ENCODE assay signal across 1 cellular context in the genomic region with DNA sequence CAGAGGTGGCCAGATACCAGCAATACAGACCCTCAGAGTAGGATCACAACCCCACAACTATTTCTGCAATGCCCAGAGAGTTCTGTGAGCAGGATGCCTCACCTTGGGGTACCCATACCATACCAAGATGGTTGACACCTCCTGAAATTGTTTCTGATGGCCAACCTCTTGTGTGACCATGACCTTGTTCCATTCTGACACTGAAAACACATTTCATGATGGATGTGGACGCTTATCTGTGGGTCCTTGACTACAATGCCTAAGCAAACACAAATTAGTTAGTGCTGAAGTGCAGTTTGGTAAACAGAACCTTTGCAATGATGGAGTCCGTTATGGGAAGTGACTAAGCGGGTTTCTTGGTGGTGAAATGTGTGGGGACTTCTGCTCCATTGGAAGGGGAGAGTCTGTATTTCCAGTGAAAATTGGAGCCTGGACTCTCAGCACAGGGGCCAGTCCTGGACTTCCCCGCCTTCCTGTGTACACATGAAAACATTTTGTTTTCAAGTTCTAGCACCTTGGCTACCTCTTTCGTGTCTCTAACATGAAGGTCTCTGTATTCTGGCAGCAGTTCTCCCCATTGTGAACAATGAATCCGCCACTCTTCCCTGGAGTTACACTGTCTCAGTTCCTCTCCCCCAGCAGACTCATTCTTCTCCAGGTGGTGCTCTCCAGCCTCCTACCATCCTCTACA.
TF ChIP-seq lines count a peak whose summit lies in the region.

No MANE protein-coding gene starts in this region.

TF ChIP-seq in HepG2, 621 proteins besides CTCF, POLR2A, EP300 and RAD21 (continued from another document and continues in another):
- TF ChIP-seq MTF2 (CRISPR knock-in tag; IDR thresholded peaks at IDR 0.05; ENCODE audit: borderline replicate concordance): no peak
- no peak; the same call in 1 of the 2 replicates for TF ChIP-seq EED (CRISPR knock-in tag; IDR thresholded peaks at IDR 0.05)
- TF ChIP-seq, protein P1, sequence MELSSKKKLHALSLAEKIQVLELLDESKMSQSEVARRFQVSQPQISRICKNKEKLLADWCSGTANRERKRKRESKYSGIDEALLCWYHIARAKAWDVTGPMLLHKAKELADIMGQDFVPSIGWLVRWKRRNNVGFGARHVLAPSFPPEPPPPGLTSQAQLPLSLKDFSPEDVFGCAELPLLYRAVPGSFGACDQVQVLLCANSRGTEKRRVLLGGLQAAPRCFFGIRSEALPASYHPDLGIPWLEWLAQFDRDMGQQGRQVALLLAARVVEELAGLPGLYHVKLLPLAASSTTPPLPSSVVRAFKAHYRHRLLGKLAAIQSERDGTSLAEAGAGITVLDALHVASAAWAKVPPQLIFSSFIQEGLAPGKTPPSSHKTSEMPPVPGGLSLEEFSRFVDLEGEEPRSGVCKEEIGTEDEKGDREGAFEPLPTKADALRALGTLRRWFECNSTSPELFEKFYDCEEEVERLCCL (CRISPR knock-in tag; IDR thresholded peaks at IDR 0.05; ENCODE audit: borderline replicate concordance): peak; percentile 71; the same call in 1 of the 2 replicates
- TF ChIP-seq, protein P2, sequence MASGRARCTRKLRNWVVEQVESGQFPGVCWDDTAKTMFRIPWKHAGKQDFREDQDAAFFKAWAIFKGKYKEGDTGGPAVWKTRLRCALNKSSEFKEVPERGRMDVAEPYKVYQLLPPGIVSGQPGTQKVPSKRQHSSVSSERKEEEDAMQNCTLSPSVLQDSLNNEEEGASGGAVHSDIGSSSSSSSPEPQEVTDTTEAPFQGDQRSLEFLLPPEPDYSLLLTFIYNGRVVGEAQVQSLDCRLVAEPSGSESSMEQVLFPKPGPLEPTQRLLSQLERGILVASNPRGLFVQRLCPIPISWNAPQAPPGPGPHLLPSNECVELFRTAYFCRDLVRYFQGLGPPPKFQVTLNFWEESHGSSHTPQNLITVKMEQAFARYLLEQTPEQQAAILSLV (CRISPR knock-in tag; IDR thresholded peaks at IDR 0.05; ENCODE audit: borderline replicate concordance): no peak
- TF ChIP-seq ZNF768 (CRISPR knock-in tag; IDR thresholded peaks at IDR 0.05): no peak
- TF ChIP-seq MXD4 (CRISPR knock-in tag; IDR thresholded peaks at IDR 0.05): 0 out of 2 replicates have a peak, but pooled peaks have one; percentile 59
- TF ChIP-seq PHB2 (IDR thresholded peaks at IDR 0.05; ENCODE audit: partially characterized antibody): no peak
- no peak; the same call in 1 of the 2 replicates for TF ChIP-seq ZNF724P (CRISPR knock-in tag; IDR thresholded peaks at IDR 0.05; ENCODE audit: borderline replicate concordance)
- no peak for TF ChIP-seq EZH2 (conservative IDR thresholded peaks at IDR 0.05; ENCODE audit: low read depth, low read length)
- TF ChIP-seq MED8 (CRISPR knock-in tag; IDR thresholded peaks at IDR 0.05; ENCODE audit: insufficient replicate concordance): peak; percentile 99
- TF ChIP-seq, protein P3, sequence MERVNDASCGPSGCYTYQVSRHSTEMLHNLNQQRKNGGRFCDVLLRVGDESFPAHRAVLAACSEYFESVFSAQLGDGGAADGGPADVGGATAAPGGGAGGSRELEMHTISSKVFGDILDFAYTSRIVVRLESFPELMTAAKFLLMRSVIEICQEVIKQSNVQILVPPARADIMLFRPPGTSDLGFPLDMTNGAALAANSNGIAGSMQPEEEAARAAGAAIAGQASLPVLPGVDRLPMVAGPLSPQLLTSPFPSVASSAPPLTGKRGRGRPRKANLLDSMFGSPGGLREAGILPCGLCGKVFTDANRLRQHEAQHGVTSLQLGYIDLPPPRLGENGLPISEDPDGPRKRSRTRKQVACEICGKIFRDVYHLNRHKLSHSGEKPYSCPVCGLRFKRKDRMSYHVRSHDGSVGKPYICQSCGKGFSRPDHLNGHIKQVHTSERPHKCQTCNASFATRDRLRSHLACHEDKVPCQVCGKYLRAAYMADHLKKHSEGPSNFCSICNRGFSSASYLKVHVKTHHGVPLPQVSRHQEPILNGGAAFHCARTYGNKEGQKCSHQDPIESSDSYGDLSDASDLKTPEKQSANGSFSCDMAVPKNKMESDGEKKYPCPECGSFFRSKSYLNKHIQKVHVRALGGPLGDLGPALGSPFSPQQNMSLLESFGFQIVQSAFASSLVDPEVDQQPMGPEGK (CRISPR knock-in tag; IDR thresholded peaks at IDR 0.05): peak; percentile 93
- peak; percentile 69; the same call in 1 of the 2 replicates for TF ChIP-seq CEBPB (IDR thresholded peaks at IDR 0.05; ENCODE audit: borderline replicate concordance, low read depth, low read length)
- TF ChIP-seq GATAD1 (CRISPR knock-in tag; IDR thresholded peaks at IDR 0.05): peak; percentile 82
- TF ChIP-seq KLF16 (CRISPR knock-in tag; IDR thresholded peaks at IDR 0.05): peak in 1 of 2 experiments; percentile 95; a peak in 2 of 4 replicates
- TF ChIP-seq NR2F2 (IDR thresholded peaks at IDR 0.05; ENCODE audit: borderline replicate concordance, low read depth): peak; percentile 96
- peak; percentile 78; the same call in 1 of the 2 replicates for TF ChIP-seq JUND (CRISPR knock-in tag; IDR thresholded peaks at IDR 0.05)
- TF ChIP-seq, protein P4, sequence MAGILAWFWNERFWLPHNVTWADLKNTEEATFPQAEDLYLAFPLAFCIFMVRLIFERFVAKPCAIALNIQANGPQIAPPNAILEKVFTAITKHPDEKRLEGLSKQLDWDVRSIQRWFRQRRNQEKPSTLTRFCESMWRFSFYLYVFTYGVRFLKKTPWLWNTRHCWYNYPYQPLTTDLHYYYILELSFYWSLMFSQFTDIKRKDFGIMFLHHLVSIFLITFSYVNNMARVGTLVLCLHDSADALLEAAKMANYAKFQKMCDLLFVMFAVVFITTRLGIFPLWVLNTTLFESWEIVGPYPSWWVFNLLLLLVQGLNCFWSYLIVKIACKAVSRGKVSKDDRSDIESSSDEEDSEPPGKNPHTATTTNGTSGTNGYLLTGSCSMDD (CRISPR knock-in tag; IDR thresholded peaks at IDR 0.05): no peak
- TF ChIP-seq ZNF572 (CRISPR knock-in tag; IDR thresholded peaks at IDR 0.05): no peak
- peak; percentile 91 for TF ChIP-seq ZSCAN29 (CRISPR knock-in tag; conservative IDR thresholded peaks at IDR 0.05)
- peak; percentile 63; the same call in 1 of the 2 replicates for TF ChIP-seq ZNF589 (CRISPR knock-in tag; conservative IDR thresholded peaks at IDR 0.05)
- TF ChIP-seq SAP130 (CRISPR knock-in tag; IDR thresholded peaks at IDR 0.05; ENCODE audit: low read depth): peak; percentile 91
- peak; percentile 99 for TF ChIP-seq NCOA1 (CRISPR knock-in tag; IDR thresholded peaks at IDR 0.05)
- TF ChIP-seq THYN1 (CRISPR knock-in tag; IDR thresholded peaks at IDR 0.05; ENCODE audit: borderline replicate concordance, low read depth): no peak
- TF ChIP-seq ZNF616 (CRISPR knock-in tag; IDR thresholded peaks at IDR 0.05; ENCODE audit: low read depth): no peak
- TF ChIP-seq, protein P5, sequence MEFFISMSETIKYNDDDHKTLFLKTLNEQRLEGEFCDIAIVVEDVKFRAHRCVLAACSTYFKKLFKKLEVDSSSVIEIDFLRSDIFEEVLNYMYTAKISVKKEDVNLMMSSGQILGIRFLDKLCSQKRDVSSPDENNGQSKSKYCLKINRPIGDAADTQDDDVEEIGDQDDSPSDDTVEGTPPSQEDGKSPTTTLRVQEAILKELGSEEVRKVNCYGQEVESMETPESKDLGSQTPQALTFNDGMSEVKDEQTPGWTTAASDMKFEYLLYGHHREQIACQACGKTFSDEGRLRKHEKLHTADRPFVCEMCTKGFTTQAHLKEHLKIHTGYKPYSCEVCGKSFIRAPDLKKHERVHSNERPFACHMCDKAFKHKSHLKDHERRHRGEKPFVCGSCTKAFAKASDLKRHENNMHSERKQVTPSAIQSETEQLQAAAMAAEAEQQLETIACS (CRISPR knock-in tag; IDR thresholded peaks at IDR 0.05): no peak
- TF ChIP-seq ERF (CRISPR knock-in tag; IDR thresholded peaks at IDR 0.05): peak; percentile 64
- TF ChIP-seq, protein P6, sequence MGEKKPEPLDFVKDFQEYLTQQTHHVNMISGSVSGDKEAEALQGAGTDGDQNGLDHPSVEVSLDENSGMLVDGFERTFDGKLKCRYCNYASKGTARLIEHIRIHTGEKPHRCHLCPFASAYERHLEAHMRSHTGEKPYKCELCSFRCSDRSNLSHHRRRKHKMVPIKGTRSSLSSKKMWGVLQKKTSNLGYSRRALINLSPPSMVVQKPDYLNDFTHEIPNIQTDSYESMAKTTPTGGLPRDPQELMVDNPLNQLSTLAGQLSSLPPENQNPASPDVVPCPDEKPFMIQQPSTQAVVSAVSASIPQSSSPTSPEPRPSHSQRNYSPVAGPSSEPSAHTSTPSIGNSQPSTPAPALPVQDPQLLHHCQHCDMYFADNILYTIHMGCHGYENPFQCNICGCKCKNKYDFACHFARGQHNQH (CRISPR knock-in tag; IDR thresholded peaks at IDR 0.05): peak; percentile 89; the same call in 1 of the 2 replicates
- TF ChIP-seq, protein P7, sequence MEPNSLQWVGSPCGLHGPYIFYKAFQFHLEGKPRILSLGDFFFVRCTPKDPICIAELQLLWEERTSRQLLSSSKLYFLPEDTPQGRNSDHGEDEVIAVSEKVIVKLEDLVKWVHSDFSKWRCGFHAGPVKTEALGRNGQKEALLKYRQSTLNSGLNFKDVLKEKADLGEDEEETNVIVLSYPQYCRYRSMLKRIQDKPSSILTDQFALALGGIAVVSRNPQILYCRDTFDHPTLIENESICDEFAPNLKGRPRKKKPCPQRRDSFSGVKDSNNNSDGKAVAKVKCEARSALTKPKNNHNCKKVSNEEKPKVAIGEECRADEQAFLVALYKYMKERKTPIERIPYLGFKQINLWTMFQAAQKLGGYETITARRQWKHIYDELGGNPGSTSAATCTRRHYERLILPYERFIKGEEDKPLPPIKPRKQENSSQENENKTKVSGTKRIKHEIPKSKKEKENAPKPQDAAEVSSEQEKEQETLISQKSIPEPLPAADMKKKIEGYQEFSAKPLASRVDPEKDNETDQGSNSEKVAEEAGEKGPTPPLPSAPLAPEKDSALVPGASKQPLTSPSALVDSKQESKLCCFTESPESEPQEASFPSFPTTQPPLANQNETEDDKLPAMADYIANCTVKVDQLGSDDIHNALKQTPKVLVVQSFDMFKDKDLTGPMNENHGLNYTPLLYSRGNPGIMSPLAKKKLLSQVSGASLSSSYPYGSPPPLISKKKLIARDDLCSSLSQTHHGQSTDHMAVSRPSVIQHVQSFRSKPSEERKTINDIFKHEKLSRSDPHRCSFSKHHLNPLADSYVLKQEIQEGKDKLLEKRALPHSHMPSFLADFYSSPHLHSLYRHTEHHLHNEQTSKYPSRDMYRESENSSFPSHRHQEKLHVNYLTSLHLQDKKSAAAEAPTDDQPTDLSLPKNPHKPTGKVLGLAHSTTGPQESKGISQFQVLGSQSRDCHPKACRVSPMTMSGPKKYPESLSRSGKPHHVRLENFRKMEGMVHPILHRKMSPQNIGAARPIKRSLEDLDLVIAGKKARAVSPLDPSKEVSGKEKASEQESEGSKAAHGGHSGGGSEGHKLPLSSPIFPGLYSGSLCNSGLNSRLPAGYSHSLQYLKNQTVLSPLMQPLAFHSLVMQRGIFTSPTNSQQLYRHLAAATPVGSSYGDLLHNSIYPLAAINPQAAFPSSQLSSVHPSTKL (CRISPR knock-in tag; IDR thresholded peaks at IDR 0.05): peak; percentile 99
- peak; percentile 98 for TF ChIP-seq KDM6A (CRISPR knock-in tag; IDR thresholded peaks at IDR 0.05; ENCODE audit: low read depth)
- TF ChIP-seq PHF20 (CRISPR knock-in tag; IDR thresholded peaks at IDR 0.05): no peak
- TF ChIP-seq ZBTB20 (CRISPR knock-in tag; IDR thresholded peaks at IDR 0.05; ENCODE audit: borderline replicate concordance, low read depth): peak; percentile 83
- TF ChIP-seq ZNF569 (CRISPR knock-in tag; IDR thresholded peaks at IDR 0.05; ENCODE audit: borderline replicate concordance): peak; percentile 32; the same call in 1 of the 2 replicates
- TF ChIP-seq, protein P8, sequence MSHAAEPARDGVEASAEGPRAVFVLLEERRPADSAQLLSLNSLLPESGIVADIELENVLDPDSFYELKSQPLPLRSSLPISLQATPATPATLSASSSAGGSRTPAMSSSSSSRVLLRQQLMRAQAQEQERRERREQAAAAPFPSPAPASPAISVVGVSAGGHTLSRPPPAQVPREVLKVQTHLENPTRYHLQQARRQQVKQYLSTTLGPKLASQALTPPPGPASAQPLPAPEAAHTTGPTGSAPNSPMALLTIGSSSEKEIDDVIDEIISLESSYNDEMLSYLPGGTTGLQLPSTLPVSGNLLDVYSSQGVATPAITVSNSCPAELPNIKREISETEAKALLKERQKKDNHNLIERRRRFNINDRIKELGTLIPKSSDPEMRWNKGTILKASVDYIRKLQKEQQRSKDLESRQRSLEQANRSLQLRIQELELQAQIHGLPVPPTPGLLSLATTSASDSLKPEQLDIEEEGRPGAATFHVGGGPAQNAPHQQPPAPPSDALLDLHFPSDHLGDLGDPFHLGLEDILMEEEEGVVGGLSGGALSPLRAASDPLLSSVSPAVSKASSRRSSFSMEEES (CRISPR knock-in tag; IDR thresholded peaks at IDR 0.05): peak; percentile 88
- peak; percentile 76 for TF ChIP-seq YY1 (IDR thresholded peaks at IDR 0.05; ENCODE audit: insufficient read depth, insufficient replicate concordance, low read depth, low read length)
- TF ChIP-seq SALL1 (CRISPR knock-in tag; IDR thresholded peaks at IDR 0.05): peak; percentile 97
- no peak for TF ChIP-seq NFRKB (IDR thresholded peaks at IDR 0.05)
- TF ChIP-seq ZIK1 (CRISPR knock-in tag; IDR thresholded peaks at IDR 0.05; ENCODE audit: borderline replicate concordance, low read depth): no peak
- TF ChIP-seq NFE2 (CRISPR knock-in tag; IDR thresholded peaks at IDR 0.05): peak; percentile 84
- no peak; the same call in 1 of the 2 replicates for TF ChIP-seq SP4 (CRISPR knock-in tag; IDR thresholded peaks at IDR 0.05)
- no peak for TF ChIP-seq AGO1 (IDR thresholded peaks at IDR 0.05; ENCODE audit: low read depth, low read length, poor library complexity, severe bottlenecking)
- no peak for TF ChIP-seq ZNF674 (CRISPR knock-in tag; IDR thresholded peaks at IDR 0.05; ENCODE audit: low read depth)
- TF ChIP-seq, protein P9, sequence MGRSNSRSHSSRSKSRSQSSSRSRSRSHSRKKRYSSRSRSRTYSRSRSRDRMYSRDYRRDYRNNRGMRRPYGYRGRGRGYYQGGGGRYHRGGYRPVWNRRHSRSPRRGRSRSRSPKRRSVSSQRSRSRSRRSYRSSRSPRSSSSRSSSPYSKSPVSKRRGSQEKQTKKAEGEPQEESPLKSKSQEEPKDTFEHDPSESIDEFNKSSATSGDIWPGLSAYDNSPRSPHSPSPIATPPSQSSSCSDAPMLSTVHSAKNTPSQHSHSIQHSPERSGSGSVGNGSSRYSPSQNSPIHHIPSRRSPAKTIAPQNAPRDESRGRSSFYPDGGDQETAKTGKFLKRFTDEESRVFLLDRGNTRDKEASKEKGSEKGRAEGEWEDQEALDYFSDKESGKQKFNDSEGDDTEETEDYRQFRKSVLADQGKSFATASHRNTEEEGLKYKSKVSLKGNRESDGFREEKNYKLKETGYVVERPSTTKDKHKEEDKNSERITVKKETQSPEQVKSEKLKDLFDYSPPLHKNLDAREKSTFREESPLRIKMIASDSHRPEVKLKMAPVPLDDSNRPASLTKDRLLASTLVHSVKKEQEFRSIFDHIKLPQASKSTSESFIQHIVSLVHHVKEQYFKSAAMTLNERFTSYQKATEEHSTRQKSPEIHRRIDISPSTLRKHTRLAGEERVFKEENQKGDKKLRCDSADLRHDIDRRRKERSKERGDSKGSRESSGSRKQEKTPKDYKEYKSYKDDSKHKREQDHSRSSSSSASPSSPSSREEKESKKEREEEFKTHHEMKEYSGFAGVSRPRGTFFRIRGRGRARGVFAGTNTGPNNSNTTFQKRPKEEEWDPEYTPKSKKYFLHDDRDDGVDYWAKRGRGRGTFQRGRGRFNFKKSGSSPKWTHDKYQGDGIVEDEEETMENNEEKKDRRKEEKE (IDR thresholded peaks at IDR 0.05): no peak
- peak; percentile 89; the same call in 1 of the 2 replicates for TF ChIP-seq SIX1 (CRISPR knock-in tag; IDR thresholded peaks at IDR 0.05; ENCODE audit: borderline replicate concordance)
- TF ChIP-seq ZNF749 (CRISPR knock-in tag; IDR thresholded peaks at IDR 0.05; ENCODE audit: borderline replicate concordance): peak; percentile 70; the same call in 1 of the 2 replicates
